8 cellular contexts compared by ENCODE assay signal in the genomic region with DNA sequence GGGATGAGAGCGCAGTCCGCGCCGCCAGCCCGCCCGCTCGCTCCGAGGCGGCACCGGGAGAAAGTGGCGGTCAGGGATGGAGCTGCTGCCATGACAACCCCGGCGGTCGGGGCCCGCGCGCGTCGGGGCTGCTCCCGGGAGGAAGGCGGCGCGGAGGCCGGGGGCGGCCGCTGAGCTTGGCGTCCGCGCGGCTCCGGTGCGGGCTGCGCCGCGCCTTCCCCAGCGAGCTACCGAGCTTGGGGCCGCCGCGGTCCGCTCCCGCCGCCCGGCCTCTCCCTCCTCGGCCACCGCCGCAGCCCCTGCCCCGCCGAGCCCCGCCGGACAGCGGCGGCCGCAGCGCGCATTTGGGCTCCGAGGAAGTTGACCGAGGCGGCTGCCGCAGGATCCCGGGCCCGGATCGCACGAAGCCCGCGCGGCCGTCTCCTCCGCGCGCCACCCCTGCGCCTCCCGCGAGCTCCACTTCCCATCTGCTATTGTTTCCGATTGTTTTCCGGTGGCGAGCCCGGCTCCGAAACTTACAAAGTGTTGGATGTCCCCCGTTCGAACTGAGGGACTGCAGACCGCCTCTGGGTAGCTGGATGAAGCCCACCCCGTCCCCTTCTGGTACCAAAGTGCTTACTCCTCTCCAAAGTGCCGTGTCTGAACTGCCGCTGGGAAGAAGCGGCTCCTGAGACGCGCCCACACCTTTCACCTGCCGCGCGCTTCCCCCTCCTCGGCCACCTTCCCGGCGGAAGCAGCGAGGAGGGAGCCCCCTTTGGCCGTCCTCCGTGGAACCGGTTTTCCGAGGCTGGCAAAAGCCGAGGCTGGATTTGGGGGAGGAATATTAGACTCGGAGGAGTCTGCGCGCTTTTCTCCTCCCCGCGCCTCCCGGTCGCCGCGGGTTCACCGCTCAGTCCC.
A peak's percentile ranks its signal among the peaks of the same experiment; 100 is the strongest.
DNase-seq lines count a peak whose midpoint lies in the region; TF ChIP-seq lines count a peak whose summit lies in the region.

No MANE protein-coding gene starts in this region.

- H3K4me3 ChIP-seq in astrocyte of the spinal cord (ENCODE audit: low read depth, low read length) (peak overlapping the region; percentile 93), iPS-18a (ENCODE audit: low read length) (peak overlapping the region; percentile 82), tibial artery (peak overlapping the region; percentile 26 to 34)

- DNase-seq in DMS53 (lab: John Stamatoyannopoulos, UW) = peak; percentile 61
- DNase-seq in DMS53 treated with DMSO at 0.1 percent for 48 hours (lab: John Stamatoyannopoulos, UW; ENCODE audit: unreplicated experiment) = no peak
- DNase-seq in astrocyte of the spinal cord (ENCODE audit: low read depth, low spot score) = peak; percentile 63
- DNase-seq in tibial artery = peak in 1 of 2 donors; percentile 44
- DNase-seq in DMS114 treated with DMSO at 0.1 percent for 48 hours (lab: John Stamatoyannopoulos, UW; ENCODE audit: unreplicated experiment) = no peak
- no peak for DNase-seq in activated CD8-positive, alpha-beta memory T cell treated with anti-CD3 and anti-CD28 coated beads, Interleukin-2, amount 50 U/mL, for 48 hours
- DNase-seq in A172 (ENCODE audit: low spot score) = no peak

- H3K36me3 ChIP-seq in iPS-18a (ENCODE audit: control insufficient read depth, low read depth, low read length) (no peaks in the 10 kb centered on the region), tibial artery (no peaks in the 10 kb centered on the region)

- peak; percentile 19 for TF ChIP-seq CTCF in astrocyte of the spinal cord (IDR thresholded peaks at IDR 0.05; ENCODE audit: low read depth, low read length)
- no peak for TF ChIP-seq CTCF in tibial artery (IDR thresholded peaks at IDR 0.05)

- peak overlapping the region; percentile 58 for H3K9ac ChIP-seq in iPS-18a (ENCODE audit: low read length)

- no peaks in the 10 kb centered on the region for H3K9me3 ChIP-seq in iPS-18a (ENCODE audit: control insufficient read depth, low read depth, low read length)
- H3K9me3 ChIP-seq in tibial artery = no peaks in the 10 kb centered on the region

- H3K27ac ChIP-seq in iPS-18a (ENCODE audit: low read length) (no peak overlapping the region), tibial artery (no peak overlapping the region)

- in situ Hi-C loops in astrocyte of the spinal cord (cut with HindIII; ENCODE audit: low sequenced_read_pairs) = no loop called here

- intact Hi-C loops in tibial artery (cut with DNase I; ENCODE audit: low total_unique reads) = no loop called here

- H3K27me3 ChIP-seq in iPS-18a (ENCODE audit: control insufficient read depth, insufficient read depth, low read length) = no peaks in the 10 kb centered on the region
- H3K27me3 ChIP-seq in tibial artery = peaks cover 0 to 46% of the 10 kb centered on the region in 2 donors

- H3K4me1 ChIP-seq in iPS-18a (ENCODE audit: control insufficient read depth, low read depth, low read length) (peaks cover 12% of the 10 kb centered on the region), tibial artery (peaks cover 0 to 20% (median 4%) of the 10 kb centered on the region in 4 donors)

Comparison
In these comparisons a context has a peak if more than half of its experiments do, and no peak if none do; other contexts are left out.
1. DNase-seq: peak in DMS53 (single experiment) and astrocyte of the spinal cord (single experiment); none in DMS53 treated with DMSO at 0.1 percent for 48 hours (single experiment), DMS114 treated with DMSO at 0.1 percent for 48 hours (single experiment), activated CD8-positive, alpha-beta memory T cell treated with anti-CD3 and anti-CD28 coated beads, Interleukin-2, amount 50 U/mL, for 48 hours (single experiment) and A172 (single experiment).
2. H3K4me3 ChIP-seq: peak in every context shown above with its lines; median percentile 93 in astrocyte of the spinal cord; 82 in iPS-18a; 30 in tibial artery.